In genomic region chr17:32555611-32556310, GRCh38 we compare ENCODE assay signal across 27 cellular contexts.
"Had no signal": no experiment of that assay in that cellular context is flagged by ENCODE, and none has a peak within 500 bp of the region (broad histone marks: within the 10 kb centered on the region; RNA-seq: fewer than 3 reads in every experiment).

No MANE protein-coding gene starts in this region.

- H3K4me1 ChIP-seq: breast epithelium, colonic mucosa, esophagus muscularis mucosa, prostate gland, tibial artery had no signal

- H3K27ac Mint-ChIP-seq: activated CD8-positive, alpha-beta T cell treated with anti-CD3 and anti-CD28 coated beads, Interleukin-2, amount 10 ng/mL, durations not matched to agents 7 days and 5 days; activated naive CD4-positive, alpha-beta T cell treated with anti-CD3 and anti-CD28 coated beads, Interleukin-2, amount 50 U/mL, for 24 hours; effector memory CD8-positive, alpha-beta T cell; stimulated activated naive CD8-positive, alpha-beta T cell treated with anti-CD3 and anti-CD28 coated beads, Interleukin-15, Interleukin-2, amounts not matched to agents 100 ng/mL and 50 ng/mL, for 24 hours; T-cell had no signal

- H3K27me3 Mint-ChIP-seq: activated naive CD4-positive, alpha-beta T cell treated with anti-CD3 and anti-CD28 coated beads, Interleukin-2, amount 50 U/mL, for 24 hours; effector memory CD8-positive, alpha-beta T cell; naive thymus-derived CD4-positive, alpha-beta T cell; stimulated activated naive CD8-positive, alpha-beta T cell treated with anti-CD3 and anti-CD28 coated beads, Interleukin-15, Interleukin-2, amounts not matched to agents 100 ng/mL and 50 ng/mL, for 24 hours; T-cell had no signal

- FAIRE-seq: endothelial cell of umbilical vein, frontal cortex, islet of Langerhans, urothelium cell line had no signal

- DNase-seq: activated CD4-positive, alpha-beta T cell treated with anti-CD3 and anti-CD28 coated beads for 48 hours; activated CD8-positive, alpha-beta T cell treated with anti-CD3 and anti-CD28 coated beads, Interleukin-2, amount 10 ng/mL, durations not matched to agents 7 days and 5 days; activated gamma-delta T cell treated with Interleukin-2 at 50 U/mL for 16 hours; amniotic stem cell; colonic mucosa; dorsolateral prefrontal cortex; effector memory CD8-positive, alpha-beta T cell; hypothalamus; left ventricle myocardium superior; mesenchymal stem cell; ovary; spleen; stimulated activated CD4-positive, alpha-beta T cell treated with anti-CD3 and anti-CD28 coated beads, Interleukin-4, amount 100 ng/mL, for 24 hours; T-cell; T1000; tibial artery had no signal

- ATAC-seq: activated CD8-positive, alpha-beta T cell treated with anti-CD3 and anti-CD28 coated beads, Interleukin-2, amount 10 ng/mL, durations not matched to agents 7 days and 5 days; left ventricle myocardium superior; naive thymus-derived CD4-positive, alpha-beta T cell; T-cell had no signal

- H3K27me3 ChIP-seq: breast epithelium, colonic mucosa, dorsolateral prefrontal cortex, esophagus muscularis mucosa, ovary, spleen, tibial artery had no signal

- H3K36me3 ChIP-seq: breast epithelium, colonic mucosa, esophagus muscularis mucosa, neutrophil, ovary, prostate gland, spleen, tibial artery had no signal

- H3K9me3 Mint-ChIP-seq: activated naive CD4-positive, alpha-beta T cell treated with anti-CD3 and anti-CD28 coated beads, Interleukin-2, amount 50 U/mL, for 24 hours; effector memory CD8-positive, alpha-beta T cell; stimulated activated naive CD8-positive, alpha-beta T cell treated with anti-CD3 and anti-CD28 coated beads, Interleukin-15, Interleukin-2, amounts not matched to agents 100 ng/mL and 50 ng/mL, for 24 hours; T-cell had no signal

- H3K36me3 Mint-ChIP-seq: activated naive CD4-positive, alpha-beta T cell treated with anti-CD3 and anti-CD28 coated beads, Interleukin-2, amount 50 U/mL, for 24 hours; naive thymus-derived CD4-positive, alpha-beta T cell; T-cell had no signal

- H3K9me3 ChIP-seq: breast epithelium, colonic mucosa, esophagus muscularis mucosa, neutrophil, ovary, prostate gland, spleen, tibial artery had no signal

- H3K4me3 ChIP-seq: breast epithelium, colonic mucosa, dorsolateral prefrontal cortex, esophagus muscularis mucosa, ovary, prostate gland, spleen, tibial artery had no signal

- H3K4me3 Mint-ChIP-seq: activated CD8-positive, alpha-beta T cell treated with anti-CD3 and anti-CD28 coated beads, Interleukin-2, amount 10 ng/mL, durations not matched to agents 7 days and 5 days; activated naive CD4-positive, alpha-beta T cell treated with anti-CD3 and anti-CD28 coated beads, Interleukin-2, amount 50 U/mL, for 24 hours; naive thymus-derived CD4-positive, alpha-beta T cell; stimulated activated naive CD8-positive, alpha-beta T cell treated with anti-CD3 and anti-CD28 coated beads, Interleukin-15, Interleukin-2, amounts not matched to agents 100 ng/mL and 50 ng/mL, for 24 hours; T-cell had no signal

- H3K27ac ChIP-seq: breast epithelium, colonic mucosa, esophagus muscularis mucosa, neutrophil, ovary, prostate gland, tibial artery had no signal
